1 cellular context compared by ENCODE assay signal in the genomic region with DNA sequence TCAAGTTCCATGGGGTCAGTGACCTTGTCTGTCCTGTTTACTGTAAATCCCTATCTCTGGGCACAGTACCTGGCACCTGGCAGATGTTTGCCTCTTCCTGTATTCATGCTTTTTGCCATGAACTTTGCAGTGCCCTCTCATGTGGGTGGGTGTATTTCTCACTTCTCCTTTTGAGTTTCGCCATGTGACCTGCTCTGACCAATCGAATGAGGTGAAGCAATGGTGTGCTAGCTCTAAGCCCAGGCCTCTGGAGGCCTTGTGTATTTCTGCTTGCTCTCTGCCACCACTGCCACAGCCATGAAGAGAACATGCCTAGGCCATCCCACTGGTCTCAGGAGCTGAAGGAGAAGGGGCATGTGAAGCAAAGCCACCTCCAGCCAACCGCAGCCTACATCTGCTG.
TF ChIP-seq lines count a peak whose summit lies in the region.

No MANE protein-coding gene starts in this region.

TF ChIP-seq in GM12878, 131 proteins besides CTCF, POLR2A, EP300 and RAD21 (continued from another document and continues in another):
- TF ChIP-seq, protein P1, sequence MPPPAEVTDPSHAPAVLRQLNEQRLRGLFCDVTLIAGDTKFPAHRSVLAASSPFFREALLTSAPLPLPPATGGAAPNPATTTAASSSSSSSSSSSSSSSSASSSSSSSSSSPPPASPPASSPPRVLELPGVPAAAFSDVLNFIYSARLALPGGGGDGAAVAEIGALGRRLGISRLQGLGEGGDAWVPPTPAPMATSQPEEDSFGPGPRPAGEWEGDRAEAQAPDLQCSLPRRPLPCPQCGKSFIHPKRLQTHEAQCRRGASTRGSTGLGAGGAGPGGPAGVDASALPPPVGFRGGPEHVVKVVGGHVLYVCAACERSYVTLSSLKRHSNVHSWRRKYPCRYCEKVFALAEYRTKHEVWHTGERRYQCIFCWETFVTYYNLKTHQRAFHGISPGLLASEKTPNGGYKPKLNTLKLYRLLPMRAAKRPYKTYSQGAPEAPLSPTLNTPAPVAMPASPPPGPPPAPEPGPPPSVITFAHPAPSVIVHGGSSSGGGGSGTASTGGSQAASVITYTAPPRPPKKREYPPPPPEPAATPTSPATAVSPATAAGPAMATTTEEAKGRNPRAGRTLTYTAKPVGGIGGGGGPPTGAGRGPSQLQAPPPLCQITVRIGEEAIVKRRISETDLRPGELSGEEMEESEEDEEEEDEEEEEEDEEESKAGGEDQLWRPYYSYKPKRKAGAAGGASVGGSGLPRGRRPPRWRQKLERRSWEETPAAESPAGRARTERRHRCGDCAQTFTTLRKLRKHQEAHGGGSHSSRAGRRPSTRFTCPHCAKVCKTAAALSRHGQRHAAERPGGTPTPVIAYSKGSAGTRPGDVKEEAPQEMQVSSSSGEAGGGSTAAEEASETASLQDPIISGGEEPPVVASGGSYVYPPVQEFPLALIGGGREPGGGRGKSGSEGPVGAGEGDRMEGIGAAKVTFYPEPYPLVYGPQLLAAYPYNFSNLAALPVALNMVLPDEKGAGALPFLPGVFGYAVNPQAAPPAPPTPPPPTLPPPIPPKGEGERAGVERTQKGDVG (CRISPR knock-in tag; IDR thresholded peaks at IDR 0.05) = no peak
- TF ChIP-seq CBX5 (IDR thresholded peaks at IDR 0.05; ENCODE audit: low read depth) (no peak), ZBED1 (IDR thresholded peaks at IDR 0.05; ENCODE audit: borderline replicate concordance) (no peak), BACH1 (IDR thresholded peaks at IDR 0.05; ENCODE audit: borderline replicate concordance) (peak; percentile 80), BMI1 (IDR thresholded peaks at IDR 0.05; ENCODE audit: borderline replicate concordance) (peak; percentile 69; the same call in 1 of the 2 replicates), TBL1XR1 (IDR thresholded peaks at IDR 0.05; ENCODE audit: low read depth, low read length) (peak; percentile 84; the same call in 1 of the 2 replicates), ZNF622 (IDR thresholded peaks at IDR 0.05) (no peak), NBN (IDR thresholded peaks at IDR 0.05) (peak; percentile 75; the same call in 1 of the 2 replicates), SIX5 (IDR thresholded peaks at IDR 0.05; ENCODE audit: low read depth, low read length, severe bottlenecking) (no peak), SUPT20H (IDR thresholded peaks at IDR 0.05; ENCODE audit: borderline replicate concordance, control insufficient read depth, low read depth, low read length) (no peak), KAT2A (conservative IDR thresholded peaks at IDR 0.05; ENCODE audit: control insufficient read depth, low read depth, low read length) (no peak), MYB (IDR thresholded peaks at IDR 0.05; ENCODE audit: borderline replicate concordance, low read depth, low read length) (no peak), BRCA1 (IDR thresholded peaks at IDR 0.05; ENCODE audit: low read depth, low read length) (no peak), PML (IDR thresholded peaks at IDR 0.05; ENCODE audit: low read length) (0 out of 2 replicates have a peak, but pooled peaks have one; percentile 25), WRNIP1 (IDR thresholded peaks at IDR 0.05; ENCODE audit: borderline replicate concordance, low read depth, low read length) (no peak), RB1 (IDR thresholded peaks at IDR 0.05; ENCODE audit: borderline replicate concordance) (no peak), BCL11A (IDR thresholded peaks at IDR 0.05; ENCODE audit: low read depth, low read length) (peak; percentile 90), STAT1 (conservative IDR thresholded peaks at IDR 0.05) (no peak), TARDBP (IDR thresholded peaks at IDR 0.05; ENCODE audit: borderline replicate concordance) (no peak), MEF2A (IDR thresholded peaks at IDR 0.05; ENCODE audit: insufficient read depth, low read depth, low read length) (peak; percentile 60; the same call in 1 of the 2 replicates), SMC3 (IDR thresholded peaks at IDR 0.05; ENCODE audit: borderline replicate concordance, low read length) (no peak), CHD4 (IDR thresholded peaks at IDR 0.05) (no peak), SIN3A (IDR thresholded peaks at IDR 0.05; ENCODE audit: low read depth, low read length) (no peak), SP1 (IDR thresholded peaks at IDR 0.05; ENCODE audit: low read depth, low read length) (peak; percentile 91), NR2F1 (conservative IDR thresholded peaks at IDR 0.05) (peak; percentile 98), SREBF1 (IDR thresholded peaks at IDR 0.05; ENCODE audit: low read length) (no peak), NR2C1 (IDR thresholded peaks at IDR 0.05) (peak; percentile 42; the same call in 1 of the 2 replicates), EZH2 (IDR thresholded peaks at IDR 0.05; ENCODE audit: borderline replicate concordance, control insufficient read depth, low read depth, low read length) (no peak), RBBP5 (conservative IDR thresholded peaks at IDR 0.05) (no peak), SRF (IDR thresholded peaks at IDR 0.05; ENCODE audit: low read depth in 2 of 2, low read length in 2 of 2) (no peak), ZNF384 (IDR thresholded peaks at IDR 0.05; ENCODE audit: borderline replicate concordance, low read depth, low read length) (no peak), NRF1 (conservative IDR thresholded peaks at IDR 0.05; ENCODE audit: low read depth, low read length) (no peak), ZNF274 (IDR thresholded peaks at IDR 0.05; ENCODE audit: insufficient read depth, insufficient read length) (no peak), FOXK2 (IDR thresholded peaks at IDR 0.05) (peak; percentile 76), KLF5 (IDR thresholded peaks at IDR 0.05; ENCODE audit: partially characterized antibody) (no peak), TCF7 (IDR thresholded peaks at IDR 0.05; ENCODE audit: borderline replicate concordance) (no peak), MTA2 (IDR thresholded peaks at IDR 0.05; ENCODE audit: low read depth) (peak; percentile 90), CREB1 (IDR thresholded peaks at IDR 0.05; ENCODE audit: low read depth) (0 out of 2 replicates have a peak, but pooled peaks have one; percentile 22)
- TF ChIP-seq, protein P2, sequence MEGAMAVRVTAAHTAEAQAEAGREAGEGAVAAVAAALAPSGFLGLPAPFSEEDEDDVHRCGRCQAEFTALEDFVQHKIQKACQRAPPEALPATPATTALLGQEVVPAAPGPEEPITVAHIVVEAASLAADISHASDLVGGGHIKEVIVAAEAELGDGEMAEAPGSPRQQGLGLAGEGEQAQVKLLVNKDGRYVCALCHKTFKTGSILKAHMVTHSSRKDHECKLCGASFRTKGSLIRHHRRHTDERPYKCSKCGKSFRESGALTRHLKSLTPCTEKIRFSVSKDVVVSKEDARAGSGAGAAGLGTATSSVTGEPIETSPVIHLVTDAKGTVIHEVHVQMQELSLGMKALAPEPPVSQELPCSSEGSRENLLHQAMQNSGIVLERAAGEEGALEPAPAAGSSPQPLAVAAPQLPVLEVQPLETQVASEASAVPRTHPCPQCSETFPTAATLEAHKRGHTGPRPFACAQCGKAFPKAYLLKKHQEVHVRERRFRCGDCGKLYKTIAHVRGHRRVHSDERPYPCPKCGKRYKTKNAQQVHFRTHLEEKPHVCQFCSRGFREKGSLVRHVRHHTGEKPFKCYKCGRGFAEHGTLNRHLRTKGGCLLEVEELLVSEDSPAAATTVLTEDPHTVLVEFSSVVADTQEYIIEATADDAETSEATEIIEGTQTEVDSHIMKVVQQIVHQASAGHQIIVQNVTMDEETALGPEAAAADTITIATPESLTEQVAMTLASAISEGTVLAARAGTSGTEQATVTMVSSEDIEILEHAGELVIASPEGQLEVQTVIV (IDR thresholded peaks at IDR 0.05; ENCODE audit: borderline replicate concordance, partially characterized antibody) = no peak
- TF ChIP-seq, protein P3, sequence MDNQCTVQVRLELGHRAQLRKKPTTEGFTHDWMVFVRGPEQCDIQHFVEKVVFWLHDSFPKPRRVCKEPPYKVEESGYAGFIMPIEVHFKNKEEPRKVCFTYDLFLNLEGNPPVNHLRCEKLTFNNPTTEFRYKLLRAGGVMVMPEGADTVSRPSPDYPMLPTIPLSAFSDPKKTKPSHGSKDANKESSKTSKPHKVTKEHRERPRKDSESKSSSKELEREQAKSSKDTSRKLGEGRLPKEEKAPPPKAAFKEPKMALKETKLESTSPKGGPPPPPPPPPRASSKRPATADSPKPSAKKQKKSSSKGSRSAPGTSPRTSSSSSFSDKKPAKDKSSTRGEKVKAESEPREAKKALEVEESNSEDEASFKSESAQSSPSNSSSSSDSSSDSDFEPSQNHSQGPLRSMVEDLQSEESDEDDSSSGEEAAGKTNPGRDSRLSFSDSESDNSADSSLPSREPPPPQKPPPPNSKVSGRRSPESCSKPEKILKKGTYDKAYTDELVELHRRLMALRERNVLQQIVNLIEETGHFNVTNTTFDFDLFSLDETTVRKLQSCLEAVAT (IDR thresholded peaks at IDR 0.05) = peak; percentile 91
- TF ChIP-seq, protein P4, sequence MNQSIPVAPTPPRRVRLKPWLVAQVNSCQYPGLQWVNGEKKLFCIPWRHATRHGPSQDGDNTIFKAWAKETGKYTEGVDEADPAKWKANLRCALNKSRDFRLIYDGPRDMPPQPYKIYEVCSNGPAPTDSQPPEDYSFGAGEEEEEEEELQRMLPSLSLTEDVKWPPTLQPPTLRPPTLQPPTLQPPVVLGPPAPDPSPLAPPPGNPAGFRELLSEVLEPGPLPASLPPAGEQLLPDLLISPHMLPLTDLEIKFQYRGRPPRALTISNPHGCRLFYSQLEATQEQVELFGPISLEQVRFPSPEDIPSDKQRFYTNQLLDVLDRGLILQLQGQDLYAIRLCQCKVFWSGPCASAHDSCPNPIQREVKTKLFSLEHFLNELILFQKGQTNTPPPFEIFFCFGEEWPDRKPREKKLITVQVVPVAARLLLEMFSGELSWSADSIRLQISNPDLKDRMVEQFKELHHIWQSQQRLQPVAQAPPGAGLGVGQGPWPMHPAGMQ (IDR thresholded peaks at IDR 0.05; ENCODE audit: borderline replicate concordance) = no peak
- TF ChIP-seq, protein P5, sequence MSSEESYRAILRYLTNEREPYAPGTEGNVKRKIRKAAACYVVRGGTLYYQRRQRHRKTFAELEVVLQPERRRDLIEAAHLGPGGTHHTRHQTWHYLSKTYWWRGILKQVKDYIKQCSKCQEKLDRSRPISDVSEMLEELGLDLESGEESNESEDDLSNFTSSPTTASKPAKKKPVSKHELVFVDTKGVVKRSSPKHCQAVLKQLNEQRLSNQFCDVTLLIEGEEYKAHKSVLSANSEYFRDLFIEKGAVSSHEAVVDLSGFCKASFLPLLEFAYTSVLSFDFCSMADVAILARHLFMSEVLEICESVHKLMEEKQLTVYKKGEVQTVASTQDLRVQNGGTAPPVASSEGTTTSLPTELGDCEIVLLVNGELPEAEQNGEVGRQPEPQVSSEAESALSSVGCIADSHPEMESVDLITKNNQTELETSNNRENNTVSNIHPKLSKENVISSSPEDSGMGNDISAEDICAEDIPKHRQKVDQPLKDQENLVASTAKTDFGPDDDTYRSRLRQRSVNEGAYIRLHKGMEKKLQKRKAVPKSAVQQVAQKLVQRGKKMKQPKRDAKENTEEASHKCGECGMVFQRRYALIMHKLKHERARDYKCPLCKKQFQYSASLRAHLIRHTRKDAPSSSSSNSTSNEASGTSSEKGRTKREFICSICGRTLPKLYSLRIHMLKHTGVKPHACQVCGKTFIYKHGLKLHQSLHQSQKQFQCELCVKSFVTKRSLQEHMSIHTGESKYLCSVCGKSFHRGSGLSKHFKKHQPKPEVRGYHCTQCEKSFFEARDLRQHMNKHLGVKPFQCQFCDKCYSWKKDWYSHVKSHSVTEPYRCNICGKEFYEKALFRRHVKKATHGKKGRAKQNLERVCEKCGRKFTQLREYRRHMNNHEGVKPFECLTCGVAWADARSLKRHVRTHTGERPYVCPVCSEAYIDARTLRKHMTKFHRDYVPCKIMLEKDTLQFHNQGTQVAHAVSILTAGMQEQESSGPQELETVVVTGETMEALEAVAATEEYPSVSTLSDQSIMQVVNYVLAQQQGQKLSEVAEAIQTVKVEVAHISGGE (CRISPR knock-in tag; IDR thresholded peaks at IDR 0.05) = no peak
- TF ChIP-seq, protein P6, sequence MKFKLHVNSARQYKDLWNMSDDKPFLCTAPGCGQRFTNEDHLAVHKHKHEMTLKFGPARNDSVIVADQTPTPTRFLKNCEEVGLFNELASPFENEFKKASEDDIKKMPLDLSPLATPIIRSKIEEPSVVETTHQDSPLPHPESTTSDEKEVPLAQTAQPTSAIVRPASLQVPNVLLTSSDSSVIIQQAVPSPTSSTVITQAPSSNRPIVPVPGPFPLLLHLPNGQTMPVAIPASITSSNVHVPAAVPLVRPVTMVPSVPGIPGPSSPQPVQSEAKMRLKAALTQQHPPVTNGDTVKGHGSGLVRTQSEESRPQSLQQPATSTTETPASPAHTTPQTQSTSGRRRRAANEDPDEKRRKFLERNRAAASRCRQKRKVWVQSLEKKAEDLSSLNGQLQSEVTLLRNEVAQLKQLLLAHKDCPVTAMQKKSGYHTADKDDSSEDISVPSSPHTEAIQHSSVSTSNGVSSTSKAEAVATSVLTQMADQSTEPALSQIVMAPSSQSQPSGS (IDR thresholded peaks at IDR 0.05; ENCODE audit: low read length) = no peak
- TF ChIP-seq, protein P7, sequence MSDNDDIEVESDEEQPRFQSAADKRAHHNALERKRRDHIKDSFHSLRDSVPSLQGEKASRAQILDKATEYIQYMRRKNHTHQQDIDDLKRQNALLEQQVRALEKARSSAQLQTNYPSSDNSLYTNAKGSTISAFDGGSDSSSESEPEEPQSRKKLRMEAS (IDR thresholded peaks at IDR 0.05; ENCODE audit: low read depth, low read length) = peak; percentile 89
- TF ChIP-seq, protein P8, sequence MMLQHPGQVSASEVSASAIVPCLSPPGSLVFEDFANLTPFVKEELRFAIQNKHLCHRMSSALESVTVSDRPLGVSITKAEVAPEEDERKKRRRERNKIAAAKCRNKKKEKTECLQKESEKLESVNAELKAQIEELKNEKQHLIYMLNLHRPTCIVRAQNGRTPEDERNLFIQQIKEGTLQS (IDR thresholded peaks at IDR 0.05; ENCODE audit: borderline replicate concordance, extremely low read depth, low read depth, low read length) = peak; percentile 78
- TF ChIP-seq, protein P9, sequence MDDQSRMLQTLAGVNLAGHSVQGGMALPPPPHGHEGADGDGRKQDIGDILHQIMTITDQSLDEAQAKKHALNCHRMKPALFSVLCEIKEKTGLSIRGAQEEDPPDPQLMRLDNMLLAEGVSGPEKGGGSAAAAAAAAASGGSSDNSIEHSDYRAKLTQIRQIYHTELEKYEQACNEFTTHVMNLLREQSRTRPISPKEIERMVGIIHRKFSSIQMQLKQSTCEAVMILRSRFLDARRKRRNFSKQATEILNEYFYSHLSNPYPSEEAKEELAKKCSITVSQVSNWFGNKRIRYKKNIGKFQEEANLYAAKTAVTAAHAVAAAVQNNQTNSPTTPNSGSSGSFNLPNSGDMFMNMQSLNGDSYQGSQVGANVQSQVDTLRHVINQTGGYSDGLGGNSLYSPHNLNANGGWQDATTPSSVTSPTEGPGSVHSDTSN (IDR thresholded peaks at IDR 0.05; ENCODE audit: insufficient replicate concordance, low read depth, low read length) = no peak
- TF ChIP-seq, protein P10, sequence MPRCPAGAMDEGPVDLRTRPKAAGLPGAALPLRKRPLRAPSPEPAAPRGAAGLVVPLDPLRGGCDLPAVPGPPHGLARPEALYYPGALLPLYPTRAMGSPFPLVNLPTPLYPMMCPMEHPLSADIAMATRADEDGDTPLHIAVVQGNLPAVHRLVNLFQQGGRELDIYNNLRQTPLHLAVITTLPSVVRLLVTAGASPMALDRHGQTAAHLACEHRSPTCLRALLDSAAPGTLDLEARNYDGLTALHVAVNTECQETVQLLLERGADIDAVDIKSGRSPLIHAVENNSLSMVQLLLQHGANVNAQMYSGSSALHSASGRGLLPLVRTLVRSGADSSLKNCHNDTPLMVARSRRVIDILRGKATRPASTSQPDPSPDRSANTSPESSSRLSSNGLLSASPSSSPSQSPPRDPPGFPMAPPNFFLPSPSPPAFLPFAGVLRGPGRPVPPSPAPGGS (IDR thresholded peaks at IDR 0.05; ENCODE audit: borderline replicate concordance, insufficient read depth, low read depth, low read length, poor library complexity, severe bottlenecking) = peak; percentile 57
